23 cellular contexts compared by ENCODE assay signal in the genomic region with DNA sequence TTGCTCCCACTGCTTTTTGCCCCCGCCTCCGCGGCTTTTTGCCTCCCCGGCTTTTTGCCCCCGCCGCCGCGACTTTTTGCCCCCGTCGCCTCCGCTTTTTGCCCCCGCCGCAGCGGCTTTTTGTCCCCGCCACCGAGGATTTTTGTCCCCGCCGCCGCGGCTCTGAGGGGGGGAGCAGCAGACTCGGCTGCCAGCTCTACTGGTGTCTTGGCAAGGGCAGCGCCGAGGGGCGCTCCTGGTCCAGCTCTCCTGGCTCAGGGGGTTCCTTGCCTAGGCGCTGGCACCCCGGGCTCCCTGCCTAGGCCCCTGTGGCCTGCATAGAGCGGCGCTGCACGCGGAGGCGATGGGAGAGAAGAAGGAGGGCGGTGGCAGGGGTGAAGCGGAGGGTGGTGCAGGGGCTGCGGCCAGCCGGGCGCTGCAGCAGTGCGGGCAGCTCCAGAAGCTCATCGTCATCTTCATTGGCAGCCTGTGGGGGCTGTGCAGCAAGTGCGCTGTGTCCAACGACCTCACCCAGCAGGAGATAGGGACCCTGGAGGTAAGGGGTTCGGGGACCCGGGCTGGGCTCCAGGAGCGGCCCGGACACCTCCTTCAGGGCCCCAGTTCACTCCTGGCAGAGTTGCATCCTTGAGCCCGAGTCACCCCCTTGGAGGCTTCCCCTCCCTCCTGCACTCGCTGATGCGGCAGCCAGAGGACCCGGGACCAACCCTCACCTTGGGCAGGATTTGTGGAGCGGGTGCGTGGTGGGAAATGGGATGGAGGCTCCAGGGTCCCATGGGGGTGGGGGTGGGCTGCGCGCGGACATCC.
"Had no signal": no experiment of that assay in that cellular context is flagged by ENCODE, and none has a peak within 500 bp of the region (broad histone marks: within the 10 kb centered on the region; RNA-seq: fewer than 3 reads in every experiment).

No MANE protein-coding gene starts in this region.

- H3K4me1 ChIP-seq: SJSA1 had no signal

- H3K27ac ChIP-seq: brain microvascular endothelial cell, cardiac muscle cell, SJSA1 had no signal

- H3K4me3 ChIP-seq: cardiac muscle cell, SJSA1 had no signal

- H3K9me3 ChIP-seq: SJSA1 had no signal

- ATAC-seq: activated CD8-positive, alpha-beta memory T cell treated with anti-CD3 and anti-CD28 coated beads, Interleukin-2, amount 10 ng/mL, durations not matched to agents 7 days and 5 days; Right ventricle myocardium inferior; WTC11 had no signal

- DNase-seq: activated CD4-positive, alpha-beta T cell treated with anti-CD3 and anti-CD28 coated beads for 48 hours; activated CD4-positive, alpha-beta T cell treated with anti-CD3 and anti-CD28 coated beads, Interleukin-2, amount 50 U/mL, for 4 hours; activated CD4-positive, CD25-positive, alpha-beta regulatory T cell treated with anti-CD3 and anti-CD28 coated beads, Interleukin-2, amount 50 U/mL, for 72 hours; activated CD8-positive, alpha-beta memory T cell treated with anti-CD3 and anti-CD28 coated beads, Interleukin-2, amount 10 ng/mL, durations not matched to agents 7 days and 5 days; activated effector memory CD4-positive, alpha-beta T cell treated with Interleukin-2 at 50 U/mL for 16 hours; activated naive CD4-positive, alpha-beta T cell treated with anti-CD3 and anti-CD28 coated beads for 36 hours; activated T-cell treated with anti-CD3 and anti-CD28 coated beads, Interleukin-2, amount 50 U/mL, for 24 hours; amygdala; brain microvascular endothelial cell; IMR-90; Kasumi-1; KBM-7; NCI-H146; NCI-H1930; NCI-H2171; NCI-H2227 treated with DMSO at 0.1 percent for 48 hours; NCI-H446 treated with DMSO at 0.1 percent for 48 hours; NCI-H524 treated with DMSO at 0.1 percent for 48 hours; NCI-H82 had no signal

- H3K27me3 ChIP-seq: brain microvascular endothelial cell, cardiac muscle cell, SJSA1 had no signal

- H3K36me3 ChIP-seq: brain microvascular endothelial cell, cardiac muscle cell, SJSA1 had no signal
